In the genomic region with DNA sequence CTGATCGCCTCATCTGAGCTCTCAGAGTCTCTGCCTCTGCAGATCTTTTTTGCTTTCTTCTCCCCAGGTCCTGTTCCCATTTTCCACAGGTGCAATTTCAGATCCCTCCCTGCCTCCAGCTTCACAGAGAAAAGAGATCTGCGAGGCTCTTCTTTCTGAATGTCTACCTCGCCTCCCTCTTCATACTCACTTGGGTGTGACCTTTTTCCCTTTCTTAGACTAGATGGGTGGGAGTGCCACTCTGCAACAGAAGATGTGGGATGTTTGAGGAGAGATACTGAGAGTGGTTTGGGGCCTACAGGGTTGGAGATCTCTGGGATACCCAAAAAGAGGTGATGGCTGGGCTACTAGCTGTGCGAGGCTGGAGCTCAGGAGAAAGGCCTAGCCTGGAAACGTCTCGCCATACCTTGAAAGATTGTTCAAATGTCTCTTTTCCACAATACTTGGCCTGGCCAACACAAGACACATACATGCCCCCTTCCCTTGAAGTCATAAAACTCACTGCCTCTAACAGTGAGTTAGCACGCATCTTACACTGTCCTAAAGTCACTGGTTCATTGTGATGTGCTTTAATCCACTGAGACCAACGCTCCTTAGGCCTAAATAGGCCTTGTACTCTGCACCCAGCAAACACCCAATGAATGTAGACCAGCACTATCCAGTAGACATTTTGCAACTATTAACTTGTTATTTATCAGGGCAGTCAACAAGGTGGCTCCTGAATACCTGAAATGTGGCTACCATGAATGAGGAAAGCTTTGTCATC, we compare ENCODE assay signal across 16 cellular contexts. TPM values are rescaled to one million over a fixed set of nuclear protein-coding genes. Genes with fewer than 3 reads are reported as not detected.
A peak's percentile ranks its signal among the peaks of the same experiment; 100 is the strongest.
DNase-seq lines count a peak whose midpoint lies in the region; ATAC-seq and TF ChIP-seq lines count a peak whose summit lies in the region.
"Had no signal": no experiment of that assay in that cellular context is flagged by ENCODE, and none has a peak within 500 bp of the region (broad histone marks: within the 10 kb centered on the region; RNA-seq: fewer than 3 reads in every experiment).

No MANE protein-coding gene starts in this region.

- no peaks in the 10 kb centered on the region for H3K9me2 ChIP-seq in OCI-LY1 (ENCODE audit: low read depth, low read length)

- no peak for TF ChIP-seq POLR2A in stomach (IDR thresholded peaks at IDR 0.05)

- H3K4me2 ChIP-seq in OCI-LY1 (ENCODE audit: low read length) = no peak overlapping the region

- WGBS in stomach, 5 donors = 76 to 81% (median 79%) methylated on average over 8 of the region's 8 CpGs

- H3K36me3 ChIP-seq in OCI-LY1 (ENCODE audit: insufficient read depth, low read length) (peaks cover 4% of the 10 kb centered on the region; the same call in 1 of the 2 replicates), muscle layer of duodenum (ENCODE audit: control insufficient read depth in 1 of 2, insufficient read depth in 2 of 2, low read length in 2 of 2) (no peaks in the 10 kb centered on the region), stomach (no peaks in the 10 kb centered on the region)

- H3K27ac ChIP-seq in OCI-LY1 (ENCODE audit: low read depth, low read length, poor library complexity, severe bottlenecking) (peak overlapping the region; percentile 26), dorsolateral prefrontal cortex (peak overlapping the region in 50 of 59 donors; percentile 2 to 78 (median 49)), muscle layer of duodenum (ENCODE audit: low read length) (peak overlapping the region; percentile 33), stomach (peak overlapping the region in 4 of 5 donors; percentile 39 to 74 (median 64))
- H3K27ac ChIP-seq: epithelial cell of prostate, GM23248 had no signal

- DNase-seq in dorsolateral prefrontal cortex (no peak), stomach (no peak), HCEC 1CT (no peak), NCI-H774 (lab: John Stamatoyannopoulos, UW) (no peak)
- DNase-seq: activated CD4-positive, alpha-beta T cell treated with anti-CD3 and anti-CD28 coated beads, Interleukin-2, amount 50 U/mL, for 4 hours; GDM1; GM23248; hippocampal formation; NCI-H187; SHP77 treated with DMSO at 0.1 percent for 48 hours; stimulated activated CD4-positive, alpha-beta T cell treated with anti-CD3 and anti-CD28 coated beads, Interleukin-1b, Interleukin-23, amount 100 ng/mL, for 48 hours; T-helper 9 cell had no signal

- no peaks in the 10 kb centered on the region for H4K20me1 ChIP-seq in OCI-LY1 (ENCODE audit: insufficient read depth, low read length)

- H3K4me1 ChIP-seq in OCI-LY1 (ENCODE audit: insufficient read depth, low read length, severe bottlenecking) (peaks cover 65% of the 10 kb centered on the region), muscle layer of duodenum (ENCODE audit: control insufficient read depth in 1 of 2, insufficient read depth in 2 of 2, low read length in 2 of 2) (peaks cover 6 to 39% of the 10 kb centered on the region in 2 donors), stomach (peaks cover 49 to 89% (median 65%) of the 10 kb centered on the region in 4 donors)

- no peak overlapping the region for H3K4me3 ChIP-seq in OCI-LY1 (ENCODE audit: low read depth, low read length, poor library complexity, severe bottlenecking)
- peak overlapping the region in 7 of 59 donors; percentile 2 to 23 (median 15) for H3K4me3 ChIP-seq in dorsolateral prefrontal cortex
- peak overlapping the region in 1 of 2 donors; percentile 17 for H3K4me3 ChIP-seq in muscle layer of duodenum (ENCODE audit: low read depth in 1 of 2, low read length in 2 of 2)
- H3K4me3 ChIP-seq in stomach = peak overlapping the region in 2 of 4 donors; percentile 16 to 20
- H3K4me3 ChIP-seq: GM23248 had no signal

- no peak for ATAC-seq in HG03108 (IDR thresholded peaks at IDR 0.05; ENCODE audit: unreplicated experiment)

- no peak overlapping the region for H3K9ac ChIP-seq in OCI-LY1 (ENCODE audit: low read length)
- H3K9ac ChIP-seq: GM23248 had no signal

- TF ChIP-seq EP300 in stomach (IDR thresholded peaks at IDR 0.05) = no peak

- intact Hi-C loops in dorsolateral prefrontal cortex (cut with DNase I) (no loop called here), stomach (cut with DNase I; ENCODE audit: low total_unique reads) (no loop called here)

- H3K9me3 ChIP-seq in OCI-LY1 (ENCODE audit: low read length) = no peaks in the 10 kb centered on the region
- H3K9me3 ChIP-seq in muscle layer of duodenum (ENCODE audit: control insufficient read depth in 1 of 2, low read length in 2 of 2) = no peaks in the 10 kb centered on the region
- H3K9me3 ChIP-seq in stomach = no peaks in the 10 kb centered on the region

- no peak overlapping the region for H2AFZ ChIP-seq in OCI-LY1 (ENCODE audit: low read length)
- H2AFZ ChIP-seq: GM23248 had no signal

- H3F3A ChIP-seq in OCI-LY1 (ENCODE audit: insufficient read depth, low read length) = no peaks in the 10 kb centered on the region; the same call in 1 of the 2 replicates

- H3K27me3 ChIP-seq in OCI-LY1 (ENCODE audit: insufficient read depth, low read length) (no peaks in the 10 kb centered on the region), dorsolateral prefrontal cortex (no peaks in the 10 kb centered on the region), muscle layer of duodenum (ENCODE audit: low read depth, low read length) (no peaks in the 10 kb centered on the region), stomach (no peaks in the 10 kb centered on the region)

- H3K79me2 ChIP-seq in OCI-LY1 (ENCODE audit: insufficient read depth, low read length) = peaks cover 35% of the 10 kb centered on the region

- TF ChIP-seq CTCF in OCI-LY1 (IDR thresholded peaks at IDR 0.05; ENCODE audit: low read length) (no peak), dorsolateral prefrontal cortex (IDR thresholded peaks at IDR 0.05 in 54 of 56, conservative IDR thresholded peaks at IDR 0.05 in 2 of 56; ENCODE audit: low read depth in 1 of 56, partially characterized antibody in 56 of 56) (no peak), stomach (IDR thresholded peaks at IDR 0.05) (no peak)

RNA-seq across cellular contexts. Expression of a gene that starts 33.6 kb away (rescaled TPM):
- 10 to 100 TPM; 18.8 to 61.7 (median 33.1) TPM for total RNA-seq in dorsolateral prefrontal cortex
- 100 to 1,000 TPM in 2 of 5 donors, 10 to 100 TPM in 2, 1 to 10 TPM in 1; 5.5 to 253 (median 45.4) TPM for total RNA-seq in stomach
- 10 to 100 TPM; 18.3 to 30.4 (median 20.4) TPM for polyA plus RNA-seq in stomach
